Comparison of ENCODE assay signal across 1 cellular context in genomic region chr9:87518702-87519335, GRCh38.
A peak's percentile ranks its signal among the peaks of the same experiment; 100 is the strongest.
TF ChIP-seq lines count a peak whose summit lies in the region.

No MANE protein-coding gene starts in this region.

TF ChIP-seq in K562, 482 proteins besides CTCF, POLR2A, EP300 and RAD21 (continued from another document and continues in another):
- TF ChIP-seq, protein P1, sequence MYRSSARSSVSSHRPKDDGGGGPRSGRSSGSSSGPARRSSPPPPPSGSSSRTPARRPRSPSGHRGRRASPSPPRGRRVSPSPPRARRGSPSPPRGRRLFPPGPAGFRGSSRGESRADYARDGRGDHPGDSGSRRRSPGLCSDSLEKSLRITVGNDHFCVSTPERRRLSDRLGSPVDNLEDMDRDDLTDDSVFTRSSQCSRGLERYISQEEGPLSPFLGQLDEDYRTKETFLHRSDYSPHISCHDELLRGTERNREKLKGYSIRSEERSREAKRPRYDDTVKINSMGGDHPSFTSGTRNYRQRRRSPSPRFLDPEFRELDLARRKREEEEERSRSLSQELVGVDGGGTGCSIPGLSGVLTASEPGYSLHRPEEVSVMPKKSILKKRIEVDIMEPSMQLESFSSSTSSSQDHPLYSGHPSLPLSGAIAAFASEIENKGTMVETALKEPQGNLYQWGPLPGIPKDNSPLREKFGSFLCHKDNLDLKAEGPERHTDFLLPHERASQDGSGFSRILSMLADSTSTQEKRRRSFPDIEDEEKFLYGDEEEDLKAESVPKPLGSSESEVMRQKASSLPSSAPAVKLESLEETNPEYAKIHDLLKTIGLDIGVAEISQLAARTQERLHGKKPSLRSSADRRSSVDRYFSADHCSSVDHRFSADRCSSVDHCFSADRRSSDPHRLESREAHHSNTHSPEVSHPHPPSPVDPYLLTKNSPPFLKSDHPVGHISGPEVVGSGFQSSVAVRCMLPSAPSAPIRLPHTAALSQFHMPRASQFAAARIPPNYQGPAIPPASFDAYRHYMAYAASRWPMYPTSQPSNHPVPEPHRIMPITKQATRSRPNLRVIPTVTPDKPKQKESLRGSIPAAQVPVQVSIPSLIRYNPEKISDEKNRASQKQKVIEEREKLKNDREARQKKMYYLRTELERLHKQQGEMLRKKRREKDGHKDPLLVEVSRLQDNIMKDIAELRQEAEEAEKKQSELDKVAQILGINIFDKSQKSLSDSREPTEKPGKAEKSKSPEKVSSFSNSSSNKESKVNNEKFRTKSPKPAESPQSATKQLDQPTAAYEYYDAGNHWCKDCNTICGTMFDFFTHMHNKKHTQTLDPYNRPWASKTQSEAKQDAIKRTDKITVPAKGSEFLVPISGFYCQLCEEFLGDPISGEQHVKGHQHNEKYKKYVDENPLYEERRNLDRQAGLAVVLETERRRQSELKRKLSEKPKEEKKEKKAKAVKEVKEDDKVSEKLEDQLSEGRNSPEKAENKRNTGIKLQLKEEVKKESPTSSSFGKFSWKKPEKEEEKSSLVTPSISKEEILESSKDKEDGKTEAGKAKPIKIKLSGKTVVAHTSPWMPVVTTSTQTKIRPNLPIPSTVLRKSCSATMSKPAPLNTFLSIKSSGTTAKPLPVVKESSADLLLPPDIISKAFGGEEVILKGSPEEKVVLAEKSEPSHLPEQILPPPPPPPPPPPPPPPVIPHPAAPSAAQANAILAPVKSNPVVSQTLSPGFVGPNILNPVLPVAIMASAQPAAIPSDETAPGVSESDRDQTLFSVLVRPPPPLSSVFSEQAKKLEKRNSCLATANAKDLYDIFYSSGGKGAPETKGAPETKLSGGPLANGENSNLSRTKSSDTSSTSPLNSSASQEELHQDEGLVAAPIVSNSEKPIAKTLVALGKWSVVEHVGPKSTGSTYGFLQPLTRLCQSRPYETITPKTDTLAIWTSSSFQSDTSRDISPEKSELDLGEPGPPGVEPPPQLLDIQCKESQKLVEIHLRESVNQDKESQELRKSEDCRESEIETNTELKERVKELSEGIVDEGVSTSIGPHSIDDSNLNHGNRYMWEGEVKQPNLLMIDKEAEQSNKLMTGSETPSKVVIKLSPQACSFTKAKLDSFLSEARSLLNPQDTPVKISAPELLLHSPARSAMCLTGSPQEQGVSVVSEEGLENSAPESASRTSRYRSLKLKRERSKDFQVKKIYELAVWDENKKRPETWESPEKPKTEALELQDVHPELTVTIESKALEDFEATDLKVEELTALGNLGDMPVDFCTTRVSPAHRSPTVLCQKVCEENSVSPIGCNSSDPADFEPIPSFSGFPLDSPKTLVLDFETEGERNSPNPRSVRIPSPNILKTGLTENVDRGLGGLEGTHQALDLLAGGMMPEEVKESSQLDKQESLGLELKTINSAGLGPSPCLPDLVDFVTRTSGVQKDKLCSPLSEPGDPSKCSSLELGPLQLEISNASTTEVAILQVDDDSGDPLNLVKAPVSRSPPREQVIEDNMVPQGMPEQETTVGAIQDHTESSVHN (IDR thresholded peaks at IDR 0.05; ENCODE audit: borderline replicate concordance in 1 of 2, low read depth in 1 of 2) = no peak
- no peak for TF ChIP-seq FOXA1 (IDR thresholded peaks at IDR 0.05; ENCODE audit: borderline replicate concordance)
- TF ChIP-seq, protein P2, sequence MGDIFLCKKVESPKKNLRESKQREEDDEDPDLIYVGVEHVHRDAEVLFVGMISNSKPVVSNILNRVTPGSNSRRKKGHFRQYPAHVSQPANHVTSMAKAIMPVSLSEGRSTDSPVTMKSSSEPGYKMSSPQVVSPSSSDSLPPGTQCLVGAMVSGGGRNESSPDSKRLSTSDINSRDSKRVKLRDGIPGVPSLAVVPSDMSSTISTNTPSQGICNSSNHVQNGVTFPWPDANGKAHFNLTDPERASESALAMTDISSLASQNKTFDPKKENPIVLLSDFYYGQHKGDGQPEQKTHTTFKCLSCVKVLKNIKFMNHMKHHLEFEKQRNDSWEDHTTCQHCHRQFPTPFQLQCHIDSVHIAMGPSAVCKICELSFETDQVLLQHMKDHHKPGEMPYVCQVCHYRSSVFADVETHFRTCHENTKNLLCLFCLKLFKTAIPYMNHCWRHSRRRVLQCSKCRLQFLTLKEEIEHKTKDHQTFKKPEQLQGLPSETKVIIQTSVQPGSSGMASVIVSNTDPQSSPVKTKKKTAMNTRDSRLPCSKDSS (IDR thresholded peaks at IDR 0.05; ENCODE audit: low read depth, partially characterized antibody) = no peak
- no peak for TF ChIP-seq OTX1 (CRISPR knock-in tag; IDR thresholded peaks at IDR 0.05)
- TF ChIP-seq PURB (CRISPR knock-in tag; IDR thresholded peaks at IDR 0.05; ENCODE audit: low read depth) = no peak
- no peak for TF ChIP-seq NFE2 (IDR thresholded peaks at IDR 0.05; ENCODE audit: low read depth)
- no peak for TF ChIP-seq PHTF2 (CRISPR knock-in tag; IDR thresholded peaks at IDR 0.05)
- TF ChIP-seq ATF7 (IDR thresholded peaks at IDR 0.05) = peak; percentile 65; the same call in 1 of the 2 replicates
- TF ChIP-seq CBX3 (IDR thresholded peaks at IDR 0.05; ENCODE audit: borderline replicate concordance in 1 of 2, low read length in 2 of 2) = no peak
- peak; percentile 89; the same call in 1 of the 2 replicates for TF ChIP-seq NBN (IDR thresholded peaks at IDR 0.05; ENCODE audit: low read depth)
- TF ChIP-seq, protein P3, sequence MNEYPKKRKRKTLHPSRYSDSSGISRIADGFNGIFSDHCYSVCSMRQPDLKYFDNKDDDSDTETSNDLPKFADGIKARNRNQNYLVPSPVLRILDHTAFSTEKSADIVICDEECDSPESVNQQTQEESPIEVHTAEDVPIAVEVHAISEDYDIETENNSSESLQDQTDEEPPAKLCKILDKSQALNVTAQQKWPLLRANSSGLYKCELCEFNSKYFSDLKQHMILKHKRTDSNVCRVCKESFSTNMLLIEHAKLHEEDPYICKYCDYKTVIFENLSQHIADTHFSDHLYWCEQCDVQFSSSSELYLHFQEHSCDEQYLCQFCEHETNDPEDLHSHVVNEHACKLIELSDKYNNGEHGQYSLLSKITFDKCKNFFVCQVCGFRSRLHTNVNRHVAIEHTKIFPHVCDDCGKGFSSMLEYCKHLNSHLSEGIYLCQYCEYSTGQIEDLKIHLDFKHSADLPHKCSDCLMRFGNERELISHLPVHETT (CRISPR knock-in tag; conservative IDR thresholded peaks at IDR 0.05 in 1 of 2, IDR thresholded peaks at IDR 0.05 in 1 of 2) = peak in 1 of 2 experiments; percentile 68; a peak in 2 of 4 replicates
- no peak for TF ChIP-seq SNRNP70 (optimal IDR thresholded peaks at IDR 0.05; ENCODE audit: low read depth, low read length)
- TF ChIP-seq MYBL2 (IDR thresholded peaks at IDR 0.05; ENCODE audit: low read depth) = no peak
- TF ChIP-seq MYBL2 (CRISPR knock-in tag; IDR thresholded peaks at IDR 0.05; ENCODE audit: borderline replicate concordance) = no peak
- no peak for TF ChIP-seq ZNF134 (CRISPR knock-in tag; conservative IDR thresholded peaks at IDR 0.05)
- no peak for TF ChIP-seq ERF (CRISPR knock-in tag; IDR thresholded peaks at IDR 0.05)
- peak; percentile 83 for TF ChIP-seq RNF2 (IDR thresholded peaks at IDR 0.05)
- TF ChIP-seq CEBPZ (IDR thresholded peaks at IDR 0.05; ENCODE audit: borderline replicate concordance, low read depth, low read length) = no peak
- no peak for TF ChIP-seq ZNF347 (CRISPR knock-in tag; IDR thresholded peaks at IDR 0.05; ENCODE audit: low read depth)
- TF ChIP-seq NCOA2 (IDR thresholded peaks at IDR 0.05; ENCODE audit: partially characterized antibody in 2 of 2) = peak in 1 of 2 experiments; percentile 66
- TF ChIP-seq CREM (IDR thresholded peaks at IDR 0.05; ENCODE audit: low read depth) = peak; percentile 73
- TF ChIP-seq, protein P4, sequence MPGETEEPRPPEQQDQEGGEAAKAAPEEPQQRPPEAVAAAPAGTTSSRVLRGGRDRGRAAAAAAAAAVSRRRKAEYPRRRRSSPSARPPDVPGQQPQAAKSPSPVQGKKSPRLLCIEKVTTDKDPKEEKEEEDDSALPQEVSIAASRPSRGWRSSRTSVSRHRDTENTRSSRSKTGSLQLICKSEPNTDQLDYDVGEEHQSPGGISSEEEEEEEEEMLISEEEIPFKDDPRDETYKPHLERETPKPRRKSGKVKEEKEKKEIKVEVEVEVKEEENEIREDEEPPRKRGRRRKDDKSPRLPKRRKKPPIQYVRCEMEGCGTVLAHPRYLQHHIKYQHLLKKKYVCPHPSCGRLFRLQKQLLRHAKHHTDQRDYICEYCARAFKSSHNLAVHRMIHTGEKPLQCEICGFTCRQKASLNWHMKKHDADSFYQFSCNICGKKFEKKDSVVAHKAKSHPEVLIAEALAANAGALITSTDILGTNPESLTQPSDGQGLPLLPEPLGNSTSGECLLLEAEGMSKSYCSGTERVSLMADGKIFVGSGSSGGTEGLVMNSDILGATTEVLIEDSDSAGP (CRISPR knock-in tag; IDR thresholded peaks at IDR 0.05) = no peak
- no peak for TF ChIP-seq XRCC4 (IDR thresholded peaks at IDR 0.05; ENCODE audit: extremely low read depth, insufficient read depth, insufficient read length)
- TF ChIP-seq KDM2B (CRISPR knock-in tag; IDR thresholded peaks at IDR 0.05) = no peak
- no peak for TF ChIP-seq HMG20A (CRISPR knock-in tag; conservative IDR thresholded peaks at IDR 0.05)
- no peak for TF ChIP-seq BCL6 (CRISPR knock-in tag; IDR thresholded peaks at IDR 0.05)
- TF ChIP-seq ZKSCAN3 (CRISPR knock-in tag; IDR thresholded peaks at IDR 0.05) = no peak
- no peak; the same call in 1 of the 2 replicates for TF ChIP-seq RBFOX2 (IDR thresholded peaks at IDR 0.05; ENCODE audit: low read depth, low read length)
- TF ChIP-seq ELF2 (CRISPR knock-in tag; IDR thresholded peaks at IDR 0.05) = no peak
- no peak for TF ChIP-seq ZNF311 (CRISPR knock-in tag; IDR thresholded peaks at IDR 0.05)
- TF ChIP-seq CTBP1 (IDR thresholded peaks at IDR 0.05; ENCODE audit: borderline replicate concordance) = peak; percentile 66
- TF ChIP-seq SOX6 (IDR thresholded peaks at IDR 0.05) = peak; percentile 83
- TF ChIP-seq HDAC3 (IDR thresholded peaks at IDR 0.05; ENCODE audit: borderline replicate concordance, partially characterized antibody) = peak; percentile 87
- no peak for TF ChIP-seq COPS2 (conservative IDR thresholded peaks at IDR 0.05)
- no peak for TF ChIP-seq SAFB (IDR thresholded peaks at IDR 0.05; ENCODE audit: borderline replicate concordance, low read depth, low read length)
- TF ChIP-seq, protein P5, sequence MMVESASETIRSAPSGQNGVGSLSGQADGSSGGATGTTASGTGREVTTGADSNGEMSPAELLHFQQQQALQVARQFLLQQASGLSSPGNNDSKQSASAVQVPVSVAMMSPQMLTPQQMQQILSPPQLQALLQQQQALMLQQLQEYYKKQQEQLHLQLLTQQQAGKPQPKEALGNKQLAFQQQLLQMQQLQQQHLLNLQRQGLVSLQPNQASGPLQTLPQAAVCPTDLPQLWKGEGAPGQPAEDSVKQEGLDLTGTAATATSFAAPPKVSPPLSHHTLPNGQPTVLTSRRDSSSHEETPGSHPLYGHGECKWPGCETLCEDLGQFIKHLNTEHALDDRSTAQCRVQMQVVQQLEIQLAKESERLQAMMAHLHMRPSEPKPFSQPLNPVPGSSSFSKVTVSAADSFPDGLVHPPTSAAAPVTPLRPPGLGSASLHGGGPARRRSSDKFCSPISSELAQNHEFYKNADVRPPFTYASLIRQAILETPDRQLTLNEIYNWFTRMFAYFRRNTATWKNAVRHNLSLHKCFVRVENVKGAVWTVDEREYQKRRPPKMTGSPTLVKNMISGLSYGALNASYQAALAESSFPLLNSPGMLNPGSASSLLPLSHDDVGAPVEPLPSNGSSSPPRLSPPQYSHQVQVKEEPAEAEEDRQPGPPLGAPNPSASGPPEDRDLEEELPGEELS (CRISPR knock-in tag; IDR thresholded peaks at IDR 0.05; ENCODE audit: borderline replicate concordance) = no peak
- TF ChIP-seq BCLAF1 (IDR thresholded peaks at IDR 0.05; ENCODE audit: borderline replicate concordance in 1 of 2, control insufficient read depth in 1 of 2, low read depth in 2 of 2, low read length in 1 of 2) = no peak
- no peak for TF ChIP-seq JUN (IDR thresholded peaks at IDR 0.05; ENCODE audit: borderline replicate concordance, low read depth, low read length)
- no peak for TF ChIP-seq JUN (CRISPR knock-in tag; IDR thresholded peaks at IDR 0.05; ENCODE audit: borderline replicate concordance)
- TF ChIP-seq PHF21A (IDR thresholded peaks at IDR 0.05; ENCODE audit: borderline replicate concordance, low read depth) = peak; percentile 74; the same call in 1 of the 2 replicates
